ENCODE assay signal across 9 cellular contexts in genomic region chr5:157816682-157817268, GRCh38. TPM values are rescaled to one million over a fixed set of nuclear protein-coding genes. Genes with fewer than 3 reads are reported as not detected.
DNase-seq lines count a peak whose midpoint lies in the region; ATAC-seq and TF ChIP-seq lines count a peak whose summit lies in the region.
"Had no signal": no experiment of that assay in that cellular context is flagged by ENCODE, and none has a peak within 500 bp of the region (broad histone marks: within the 10 kb centered on the region; RNA-seq: fewer than 3 reads in every experiment).

No MANE protein-coding gene starts in this region.

- H3K36me3 ChIP-seq in PC-9 (ENCODE audit: low read depth): peaks cover 31% of the 10 kb centered on the region
- H3K36me3 ChIP-seq in tibial nerve: peaks cover 3 to 24% (median 6%) of the 10 kb centered on the region in 3 donors

- intact Hi-C loops in PC-9 (cut with micrococcal nuclease; ENCODE audit: unreplicated experiment): loop anchor here (1.0 to 5.0 kb wide), 3 partner anchors 132 to 1316 kb away; no protein-coding TSS in a partner anchor

- H3K27ac ChIP-seq in PC-9 (no peak overlapping the region), tibial nerve (no peak overlapping the region)
- H3K27ac ChIP-seq: testis had no signal

- H3K4me1 ChIP-seq in PC-9 (replicated peaks; ENCODE audit: insufficient read depth): no peaks in the 10 kb centered on the region
- H3K4me1 ChIP-seq in tibial nerve: peaks cover 0 to 39% (median 2%) of the 10 kb centered on the region in 4 donors

- no peak overlapping the region for H2AFZ ChIP-seq in PC-9

- H3K4me2 ChIP-seq in PC-9: no peak overlapping the region

- TF ChIP-seq CTCF in PC-9 (conservative IDR thresholded peaks at IDR 0.05) (peak; percentile 72), foreskin fibroblast (IDR thresholded peaks at IDR 0.05; ENCODE audit: low read depth, low read length) (peak; percentile 7), tibial nerve (IDR thresholded peaks at IDR 0.05) (peak; percentile 33 to 60 (median 50))

- TF ChIP-seq EP300 in tibial nerve (IDR thresholded peaks at IDR 0.05): no peak

- H3K27me3 ChIP-seq in PC-9 (ENCODE audit: insufficient read depth, low read depth): no peaks in the 10 kb centered on the region
- H3K27me3 ChIP-seq in tibial nerve: no peaks in the 10 kb centered on the region
- H3K27me3 ChIP-seq: testis had no signal

- CTCF ChIA-PET in PC-9 (lab: Charles Lee): interaction anchor here (0.5 to 1.6 kb wide), 3 partner anchors 44 to 151 kb away, joined by 4 read pairs; no protein-coding TSS in a partner anchor

- 54 to 57% methylated on average over 1 of the region's 1 CpG for WGBS in tibial nerve, 2 donors

- peaks cover 47% of the 10 kb centered on the region for H3K79me2 ChIP-seq in PC-9 (ENCODE audit: low read depth)

- POLR2A ChIA-PET in PC-9 (lab: Charles Lee; ENCODE audit: unreplicated experiment): no interaction called here

- peaks cover 72% of the 10 kb centered on the region for H4K20me1 ChIP-seq in PC-9 (ENCODE audit: insufficient read depth)

- ATAC-seq in GM18870 (IDR thresholded peaks at IDR 0.05; ENCODE audit: unreplicated experiment) (no peak), GM21786 (IDR thresholded peaks at IDR 0.05; ENCODE audit: unreplicated experiment) (no peak)

- peak; percentile 26 for DNase-seq in SKM-1 treated with dmso at 0.1 percent for 144 hours (lab: John Stamatoyannopoulos, UW; ENCODE audit: unreplicated experiment)
- no peak for DNase-seq in SKM-1 (lab: John Stamatoyannopoulos, UW; ENCODE audit: unreplicated experiment)
- no peak for DNase-seq in PC-9
- peak in 1 of 2 donors; percentile 28 for DNase-seq in foreskin fibroblast
- no peak for DNase-seq in tibial nerve (ENCODE audit: low spot score in 2 of 2)
- DNase-seq in activated CD4-positive, alpha-beta T cell treated with anti-CD3 and anti-CD28 coated beads for 48 hours: no peak
- DNase-seq: testis had no signal

- H3K4me3 ChIP-seq in PC-9: no peak overlapping the region
- H3K4me3 ChIP-seq in foreskin fibroblast (ENCODE audit: low read depth in 1 of 2, low read length in 2 of 2): no peak overlapping the region
- no peak overlapping the region for H3K4me3 ChIP-seq in tibial nerve
- H3K4me3 ChIP-seq: testis had no signal

- no TSS peak for BruUV-seq in PC-9 (replicated peaks; lab: Mats Ljungman, UMichigan)

- H3K9me3 ChIP-seq in PC-9 (ENCODE audit: insufficient read depth, low read depth) (no peaks in the 10 kb centered on the region), tibial nerve (no peaks in the 10 kb centered on the region)
- H3K9me3 ChIP-seq: testis had no signal

- no peaks in the 10 kb centered on the region for H3K9me2 ChIP-seq in PC-9 (ENCODE audit: insufficient read depth)

- TF ChIP-seq POLR2A in tibial nerve (IDR thresholded peaks at IDR 0.05): no peak

- peaks cover 24% of the 10 kb centered on the region for H3F3A ChIP-seq in PC-9 (ENCODE audit: insufficient read depth, low read depth)

RNA-seq across cellular contexts. Expression of gene CLINT1, which starts 42.2 kb away (rescaled TPM):
- total RNA-seq in PC-9 (2021) (79.7 and 95.8 TPM in 2 replicates), tibial nerve (10 to 100 TPM; 48.3 to 84.6 (median 61.7) TPM)

Comparison
In these comparisons a context has a peak if more than half of its experiments do, and no peak if none do; other contexts are left out.
1. CTCF ChIP-seq: peak in every context shown above with its lines; median percentile 72 in PC-9; 50 in tibial nerve; 7 in foreskin fibroblast.